ENCODE assay signal across 13 cellular contexts in genomic region chr13:44396963-44397580, GRCh38. TPM values are rescaled to one million over a fixed set of nuclear protein-coding genes. Genes with fewer than 3 reads are reported as not detected.
DNase-seq lines count a peak whose midpoint lies in the region; ATAC-seq and TF ChIP-seq lines count a peak whose summit lies in the region.
"Had no signal": no experiment of that assay in that cellular context is flagged by ENCODE, and none has a peak within 500 bp of the region (broad histone marks: within the 10 kb centered on the region; RNA-seq: fewer than 3 reads in every experiment).

No MANE protein-coding gene starts in this region.

- no peaks in the 10 kb centered on the region for H3K9me3 ChIP-seq in esophagus muscularis mucosa
- no peaks in the 10 kb centered on the region for H3K9me3 ChIP-seq in right lobe of liver

- peak overlapping the region in 3 of 4 donors; percentile 13 to 23 (median 22) for H3K4me3 ChIP-seq in esophagus muscularis mucosa
- peak overlapping the region in 2 of 3 donors; percentile 10 to 19 for H3K4me3 ChIP-seq in right lobe of liver

- H3K4me1 ChIP-seq in esophagus muscularis mucosa (peaks cover 0 to 23% (median 20%) of the 10 kb centered on the region in 4 donors), right lobe of liver (peaks cover 0 to 30% (median 4%) of the 10 kb centered on the region in 4 donors)

- intact Hi-C loops in esophagus muscularis mucosa (cut with DNase I) (no loop called here), right lobe of liver (cut with DNase I) (no loop called here)

- no peaks in the 10 kb centered on the region for H3K27me3 ChIP-seq in esophagus muscularis mucosa
- no peaks in the 10 kb centered on the region for H3K27me3 ChIP-seq in right lobe of liver

- no peak overlapping the region for H3K4me3 Mint-ChIP-seq in endothelial cell (ENCODE audit: unreplicated experiment)
- H3K4me3 Mint-ChIP-seq: effector memory CD8-positive, alpha-beta T cell; stimulated activated naive CD8-positive, alpha-beta T cell treated with anti-CD3 and anti-CD28 coated beads, Interleukin-15, Interleukin-2, amounts not matched to agents 100 ng/mL and 50 ng/mL, for 24 hours had no signal

- peak overlapping the region; percentile 44 to 62 (median 59) for H3K27ac ChIP-seq in esophagus muscularis mucosa (replicated peaks in 1 of 4)
- H3K27ac ChIP-seq in right lobe of liver: peak overlapping the region; percentile 14 to 52 (median 46)

- no peak for TF ChIP-seq EP300 in esophagus muscularis mucosa (IDR thresholded peaks at IDR 0.05)

- peaks cover 2% of the 10 kb centered on the region for H3K27me3 Mint-ChIP-seq in endothelial cell (ENCODE audit: unreplicated experiment)

- no peak overlapping the region for H3K27ac Mint-ChIP-seq in endothelial cell (ENCODE audit: unreplicated experiment)
- H3K27ac Mint-ChIP-seq: effector memory CD8-positive, alpha-beta T cell; stimulated activated naive CD8-positive, alpha-beta T cell treated with anti-CD3 and anti-CD28 coated beads, Interleukin-15, Interleukin-2, amounts not matched to agents 100 ng/mL and 50 ng/mL, for 24 hours had no signal

- H3K4me1 Mint-ChIP-seq in endothelial cell (ENCODE audit: unreplicated experiment): peaks cover 3% of the 10 kb centered on the region

- TF ChIP-seq POLR2A in esophagus muscularis mucosa (IDR thresholded peaks at IDR 0.05; ENCODE audit: low read depth) (no peak), right lobe of liver (IDR thresholded peaks at IDR 0.05) (no peak)

- H3K36me3 Mint-ChIP-seq in endothelial cell (ENCODE audit: low read depth, unreplicated experiment): no peaks in the 10 kb centered on the region

- no peak for TF ChIP-seq CTCF in esophagus muscularis mucosa (IDR thresholded peaks at IDR 0.05)
- no peak for TF ChIP-seq CTCF in right lobe of liver (IDR thresholded peaks at IDR 0.05)
- TF ChIP-seq CTCF in endothelial cell (IDR thresholded peaks at IDR 0.05; ENCODE audit: unreplicated experiment): no peak

- DNase-seq in NCI-H69 (lab: John Stamatoyannopoulos, UW): peak; percentile 67
- DNase-seq in esophagus muscularis mucosa (ENCODE audit: extremely low spot score): no peak
- DNase-seq in right lobe of liver: peak in 1 of 3 donors; percentile 44
- DNase-seq in smooth muscle cell of the brain vasculature (ENCODE audit: low read depth, low spot score): peak; percentile 21
- DNase-seq in NCI-H1694 treated with DMSO at 0.1 percent for 48 hours (lab: John Stamatoyannopoulos, UW): no peak
- DNase-seq in activated effector memory CD4-positive, alpha-beta T cell treated with anti-CD3 and anti-CD28 coated beads, Interleukin-2, amount 50 U/mL, for 16 hours: no peak
- DNase-seq in NCI-H526 (lab: John Stamatoyannopoulos, UW): no peak
- no peak for DNase-seq in endothelial cell (ENCODE audit: low spot score)
- DNase-seq: activated CD8-positive, alpha-beta memory T cell treated with anti-CD3 and anti-CD28 coated beads, Interleukin-2, amount 50 U/mL, for 48 hours; DMS153; effector memory CD8-positive, alpha-beta T cell; NCI-H1105 treated with DMSO at 0.1 percent for 48 hours had no signal

- peak; percentile 47 to 61 (median 51) for ATAC-seq in right lobe of liver
- ATAC-seq: effector memory CD8-positive, alpha-beta T cell had no signal

- H3K9me3 Mint-ChIP-seq in endothelial cell (ENCODE audit: unreplicated experiment): no peaks in the 10 kb centered on the region
- H3K9me3 Mint-ChIP-seq: effector memory CD8-positive, alpha-beta T cell; stimulated activated naive CD8-positive, alpha-beta T cell treated with anti-CD3 and anti-CD28 coated beads, Interleukin-15, Interleukin-2, amounts not matched to agents 100 ng/mL and 50 ng/mL, for 24 hours had no signal

- WGBS in esophagus muscularis mucosa: 74% methylated on average over 18 of the region's 18 CpGs
- WGBS in right lobe of liver (ENCODE audit: insufficient coverage, low coverage, low lambda C conversion rate, missing lambda C conversion rate): 38% methylated on average over 15 of the region's 18 CpGs

- H3K36me3 ChIP-seq in esophagus muscularis mucosa (no peaks in the 10 kb centered on the region), right lobe of liver (no peaks in the 10 kb centered on the region)

RNA-seq across cellular contexts. Expression of gene SERP2, which starts 23.4 kb away (rescaled TPM):
- total RNA-seq in esophagus muscularis mucosa: 1 to 10 TPM; 5.8 to 9.5 (median 7.4) TPM
- 1 to 10 TPM; 2.1 to 9.0 (median 2.8) TPM for total RNA-seq in right lobe of liver
- total RNA-seq in endothelial cell (ENCODE audit: unreplicated experiment): 1.8 TPM

Comparison
In these comparisons a context has a peak if more than half of its experiments do, and no peak if none do; other contexts are left out.
1. DNase-seq: peak in NCI-H69 (single experiment) and smooth muscle cell of the brain vasculature (single experiment); none in esophagus muscularis mucosa (single experiment), NCI-H1694 treated with DMSO at 0.1 percent for 48 hours (single experiment), activated effector memory CD4-positive, alpha-beta T cell treated with anti-CD3 and anti-CD28 coated beads, Interleukin-2, amount 50 U/mL, for 16 hours (single experiment), NCI-H526 (0 of 2) and endothelial cell (single experiment).